27 cellular contexts compared by ENCODE assay signal in genomic region chr17:59765038-59765437, GRCh38. TPM values are rescaled to one million over a fixed set of nuclear protein-coding genes. Genes with fewer than 3 reads are reported as not detected.
DNase-seq lines count a peak whose midpoint lies in the region; ATAC-seq, FAIRE-seq and TF ChIP-seq lines count a peak whose summit lies in the region.
"Had no signal": no experiment of that assay in that cellular context is flagged by ENCODE, and none has a peak within 500 bp of the region (broad histone marks: within the 10 kb centered on the region; RNA-seq: fewer than 3 reads in every experiment).

No MANE protein-coding gene starts in this region.

- CTCF ChIA-PET in SK-N-SH (lab: Yijun Ruan, JAX): interaction anchor here (0.6 to 2.1 kb wide), 5 partner anchors 9 to 94 kb away, joined by 3 to 18 read pairs (median 5); no protein-coding TSS in a partner anchor
- CTCF ChIA-PET in A549 (lab: Yijun Ruan, JAX): interaction anchor here (0.6 to 2.7 kb wide), 8 partner anchors 10 to 176 kb away, joined by 3 to 10 read pairs (median 6); no protein-coding TSS in a partner anchor

- H3K9me3 ChIP-seq in SK-N-SH: no peaks in the 10 kb centered on the region
- peaks cover 13% of the 10 kb centered on the region for H3K9me3 ChIP-seq in A549
- no peaks in the 10 kb centered on the region for H3K9me3 ChIP-seq in keratinocyte (ENCODE audit: control insufficient read depth, low read depth, low read length)
- H3K9me3 ChIP-seq: breast epithelium, SJCRH30, stomach, tibial nerve had no signal

- H3K9me2 ChIP-seq in SK-N-SH: no peaks in the 10 kb centered on the region

- DNase-seq in SK-N-SH (no peak), A549 (ENCODE audit: low read depth in 1 of 2, low spot score in 1 of 2) (no peak), keratinocyte (ENCODE audit: low read depth, low spot score) (no peak), cerebellar nuclear complex (lab: John Stamatoyannopoulos, UW) (no peak), OCI-M2 (lab: John Stamatoyannopoulos, UW; ENCODE audit: unreplicated experiment) (no peak)
- no peak for DNase-seq in activated T-helper 2 cell treated with anti-CD3 and anti-CD28 coated beads, Interferon-gamma antibody, Interleukin-2, Interleukin-4, amounts not matched to agents 10 μg/mL and 5 μg/mL and 100 μg/mL, durations not matched to agents 14 hours and 24 hours and 36 hours (ENCODE audit: low spot score)
- DNase-seq: activated T-cell treated with anti-CD3 and anti-CD28 coated beads, Interleukin-2, amount 50 U/mL, for 1 hour; glutamatergic neuron; kidney glomerular epithelial cell; NCI-H1092 treated with DMSO at 0.1 percent for 48 hours; NCI-H1930; NCI-H226; NCI-H774; OCI-M1; SJCRH30; stimulated activated CD4-positive, alpha-beta T cell treated with anti-CD3 and anti-CD28 coated beads, Interleukin-2, amount 100 ng/mL, for 48 hours; stomach; T-helper 17 cell had no signal

- peak overlapping the region; percentile 85 to 100; a peak in 3 of 4 replicates for H3K27ac ChIP-seq in SK-N-SH (ENCODE audit: low read depth in 2 of 2, low read length in 1 of 2)
- peak overlapping the region; percentile 94 to 95 for H3K27ac ChIP-seq in A549
- H3K27ac ChIP-seq in keratinocyte (ENCODE audit: control insufficient read depth, insufficient read depth, low read length): peak overlapping the region; percentile 61
- H3K27ac ChIP-seq: 22Rv1, breast epithelium, coronary artery, tibial nerve, VCaP had no signal

- dilution Hi-C loops in keratinocyte (cut with MboI; ENCODE audit: extremely low pct_ligation_motif_present, low sequenced_read_pairs): no loop called here

- TF ChIP-seq EP300 in SK-N-SH (IDR thresholded peaks at IDR 0.05; ENCODE audit: borderline replicate concordance in 1 of 2, low read depth in 1 of 2, low read length in 1 of 2) (no peak), A549 (IDR thresholded peaks at IDR 0.05) (no peak)

- TF ChIP-seq POLR2A in A549 (IDR thresholded peaks at IDR 0.05; ENCODE audit: low read length): no peak

- no peaks in the 10 kb centered on the region for H3K9me1 ChIP-seq in keratinocyte (ENCODE audit: control insufficient read depth, extremely low read depth, insufficient read depth, low read length)

- no peak for ATAC-seq in SK-N-SH treated with all-trans-retinoic acid at 6 μM for 48 hours
- ATAC-seq in A549: no peak
- no peak for ATAC-seq in GM21515 (IDR thresholded peaks at IDR 0.05; ENCODE audit: unreplicated experiment)
- ATAC-seq: T-helper 17 cell had no signal

- H3K4me1 Mint-ChIP-seq in activated T-helper 2 cell treated with anti-CD3 and anti-CD28 coated beads, Interferon-gamma antibody, Interleukin-2, Interleukin-4, amounts not matched to agents 10 μg/mL and 5 μg/mL and 100 μg/mL, durations not matched to agents 14 hours and 24 hours and 36 hours (ENCODE audit: low read depth): peaks cover 43% of the 10 kb centered on the region

- H3K36me3 ChIP-seq in SK-N-SH (replicated peaks in 1 of 2; ENCODE audit: control insufficient read depth in 1 of 2, insufficient read depth in 2 of 2, low read length in 1 of 2) (peaks cover 5 to 38% of the 10 kb centered on the region in 2 experiments), keratinocyte (ENCODE audit: control insufficient read depth in 2 of 2, extremely low read depth in 1 of 2, insufficient read depth in 2 of 2, low read length in 2 of 2) (peaks cover 2 to 9% of the 10 kb centered on the region in 2 experiments)
- H3K36me3 ChIP-seq: breast epithelium had no signal

- H2AFZ ChIP-seq in SK-N-SH (ENCODE audit: low read depth) (no peak overlapping the region), keratinocyte (ENCODE audit: control insufficient read depth, low read length) (no peak overlapping the region)

- intact Hi-C loops in activated T-helper 2 cell treated with anti-CD3 and anti-CD28 coated beads, Interferon-gamma antibody, Interleukin-2, Interleukin-4, amounts not matched to agents 10 μg/mL and 5 μg/mL and 100 μg/mL, durations not matched to agents 14 hours and 24 hours and 36 hours (cut with micrococcal nuclease): no loop called here

- H3K4me2 ChIP-seq in SK-N-SH (no peak overlapping the region), A549 (no peak overlapping the region), keratinocyte (ENCODE audit: control insufficient read depth, extremely low read depth, insufficient read depth, low read depth, low read length) (no peak overlapping the region)

- peaks cover 79% of the 10 kb centered on the region for H3F3A ChIP-seq in SK-N-SH (replicated peaks; ENCODE audit: insufficient read depth)

- TF ChIP-seq CTCF in SK-N-SH (IDR thresholded peaks at IDR 0.05) (no peak), A549 (IDR thresholded peaks at IDR 0.05) (no peak), keratinocyte (optimal IDR thresholded peaks at IDR 0.05 in 1 of 3, IDR thresholded peaks at IDR 0.05 in 1 of 3, conservative IDR thresholded peaks at IDR 0.05 in 1 of 3; ENCODE audit: extremely low read depth in 1 of 3, insufficient read depth in 2 of 3, low read length in 3 of 3) (no peak)

- no peaks in the 10 kb centered on the region for H3K27me3 Mint-ChIP-seq in activated T-helper 2 cell treated with anti-CD3 and anti-CD28 coated beads, Interferon-gamma antibody, Interleukin-2, Interleukin-4, amounts not matched to agents 10 μg/mL and 5 μg/mL and 100 μg/mL, durations not matched to agents 14 hours and 24 hours and 36 hours (ENCODE audit: low read depth)
- H3K27me3 Mint-ChIP-seq: T-helper 17 cell had no signal

- no peak overlapping the region for H3K9ac ChIP-seq in SK-N-SH
- no peak overlapping the region for H3K9ac ChIP-seq in keratinocyte (ENCODE audit: control insufficient read depth, extremely low read depth, insufficient read depth, low read length)

- H3K27ac Mint-ChIP-seq in activated T-helper 2 cell treated with anti-CD3 and anti-CD28 coated beads, Interferon-gamma antibody, Interleukin-2, Interleukin-4, amounts not matched to agents 10 μg/mL and 5 μg/mL and 100 μg/mL, durations not matched to agents 14 hours and 24 hours and 36 hours: peak overlapping the region; percentile 63

- H3K9me3 Mint-ChIP-seq in activated T-helper 2 cell treated with anti-CD3 and anti-CD28 coated beads, Interferon-gamma antibody, Interleukin-2, Interleukin-4, amounts not matched to agents 10 μg/mL and 5 μg/mL and 100 μg/mL, durations not matched to agents 14 hours and 24 hours and 36 hours: peaks cover 7% of the 10 kb centered on the region

- H4K20me1 ChIP-seq in SK-N-SH (ENCODE audit: insufficient read depth) (no peaks in the 10 kb centered on the region), keratinocyte (ENCODE audit: control insufficient read depth, extremely low read depth, insufficient read depth, low read length) (no peaks in the 10 kb centered on the region)

- H3K36me3 Mint-ChIP-seq in activated T-helper 2 cell treated with anti-CD3 and anti-CD28 coated beads, Interferon-gamma antibody, Interleukin-2, Interleukin-4, amounts not matched to agents 10 μg/mL and 5 μg/mL and 100 μg/mL, durations not matched to agents 14 hours and 24 hours and 36 hours (ENCODE audit: low read depth): peaks cover 61% of the 10 kb centered on the region

- no peak for FAIRE-seq in A549 (lab: Jason Lieb, UNC)
- no peak for FAIRE-seq in keratinocyte (lab: Jason Lieb, UNC)
- FAIRE-seq: GM12891 had no signal

- H3K79me2 ChIP-seq in SK-N-SH (ENCODE audit: insufficient read depth) (peaks cover 60% of the 10 kb centered on the region), keratinocyte (ENCODE audit: control insufficient read depth, insufficient read depth, low read length) (no peaks in the 10 kb centered on the region)

- H3K4me1 ChIP-seq in SK-N-SH (ENCODE audit: control insufficient read depth in 1 of 2, insufficient read depth in 2 of 2, low read depth in 1 of 2, low read length in 1 of 2) (peaks cover 0 to 39% of the 10 kb centered on the region in 2 experiments; a peak in 3 of 4 replicates), A549 (peaks cover 58% of the 10 kb centered on the region), keratinocyte (ENCODE audit: control insufficient read depth, extremely low read depth, insufficient read depth, low read length) (peaks cover 41% of the 10 kb centered on the region)
- H3K4me1 ChIP-seq: breast epithelium had no signal

- H3K27me3 ChIP-seq in SK-N-SH (ENCODE audit: insufficient read depth) (no peaks in the 10 kb centered on the region), keratinocyte (ENCODE audit: control insufficient read depth, extremely low read depth, insufficient read depth, low read length) (no peaks in the 10 kb centered on the region)
- H3K27me3 ChIP-seq: breast epithelium, SJCRH30, stomach, tibial nerve had no signal

- POLR2A ChIA-PET in SK-N-SH (lab: Yijun Ruan, JAX): no interaction called here
- POLR2A ChIA-PET in A549 (lab: Yijun Ruan, JAX): interaction anchor here (0.9 to 1.3 kb wide), 2 partner anchors 10 to 79 kb away, joined by 3 to 5 read pairs; no protein-coding TSS in a partner anchor

- no peak overlapping the region for H3K4me3 ChIP-seq in SK-N-SH (ENCODE audit: low read depth in 2 of 2, low read length in 1 of 2)
- H3K4me3 ChIP-seq in A549: no peak overlapping the region
- no peak overlapping the region for H3K4me3 ChIP-seq in keratinocyte (ENCODE audit: control insufficient read depth in 2 of 3, extremely low read depth in 1 of 3, insufficient read depth in 2 of 3, low read depth in 1 of 3, low read length in 3 of 3)
- H3K4me3 ChIP-seq: breast epithelium, coronary artery, lung, SJCRH30, stomach, tibial nerve had no signal

- TF ChIP-seq RAD21 in SK-N-SH (IDR thresholded peaks at IDR 0.05; ENCODE audit: low read length) (no peak), A549 (conservative IDR thresholded peaks at IDR 0.05 in 1 of 2, IDR thresholded peaks at IDR 0.05 in 1 of 2) (no peak)

- peak overlapping the region; percentile 51 for H3K4me3 Mint-ChIP-seq in activated T-helper 2 cell treated with anti-CD3 and anti-CD28 coated beads, Interferon-gamma antibody, Interleukin-2, Interleukin-4, amounts not matched to agents 10 μg/mL and 5 μg/mL and 100 μg/mL, durations not matched to agents 14 hours and 24 hours and 36 hours (ENCODE audit: low read depth)
- H3K4me3 Mint-ChIP-seq: T-helper 17 cell had no signal

RNA-seq across cellular contexts. Expression of gene VMP1, which starts 57.6 kb away (rescaled TPM):
- polyA plus RNA-seq in SK-N-SH (2012; rRNA removed) (169 and 338 TPM in 2 replicates), A549 (2011; rRNA removed) (638 and 726 TPM in 2 replicates), A549 (2017; fragmentation: RNase III; extraction: RNeasy Plus Mini Kit Qiagen cat#74134 plus additional on column Dnase treatment) (354 to 422 TPM (median 395 TPM) in 3 replicates), keratinocyte (90.6 to 326 TPM (median 303 TPM) in 3 replicates)
- polyA plus RNA-seq in SK-N-SH (2012; cell fraction: cytosol; rRNA removed): 92.0 and 104 TPM in 2 replicates
- 660 and 1,365 TPM in 2 replicates for polyA plus RNA-seq in SK-N-SH (2012; cell fraction: nucleus; rRNA removed)
- 95.8 and 122 TPM in 2 replicates for polyA plus RNA-seq in A549 (2012; cell fraction: cytosol; rRNA removed)
- polyA plus RNA-seq in A549 (2012; cell fraction: nucleus; rRNA removed): 106 and 218 TPM in 2 replicates
- polyA minus RNA-seq in A549 (2011; rRNA and poly(A)+ RNA removed): 969 and 1,130 TPM in 2 replicates
- total RNA-seq in activated T-helper 2 cell treated with anti-CD3 and anti-CD28 coated beads, Interferon-gamma antibody, Interleukin-2, Interleukin-4, amounts not matched to agents 10 μg/mL and 5 μg/mL and 100 μg/mL, durations not matched to agents 14 hours and 24 hours and 36 hours: 479 and 499 TPM in 2 replicates
- 196 TPM for polyA plus RNA-seq in keratinocyte (2011; ENCODE audit: low read depth)
- polyA plus RNA-seq in keratinocyte (2011; cell fraction: cytosol; rRNA removed): 29.5 and 61.2 TPM in 2 replicates
- polyA plus RNA-seq in keratinocyte (2011; cell fraction: nucleus; rRNA removed): 630 and 768 TPM in 2 replicates
- polyA plus RNA-seq in keratinocyte (2012; ENCODE audit: low replicate concordance): 78.0 and 222 TPM in 2 replicates
- polyA minus RNA-seq in keratinocyte: 132 to 414 TPM (median 326 TPM) in 3 replicates
- polyA minus RNA-seq in keratinocyte (2011; cell fraction: cytosol; rRNA and poly(A)+ RNA removed): 47.0 TPM
- polyA minus RNA-seq in keratinocyte (2011; cell fraction: nucleus; rRNA and poly(A)+ RNA removed): 294 and 592 TPM in 2 replicates

RNA-seq across cellular contexts. Expression of gene PTRH2, which starts 57.8 kb away (rescaled TPM):
- polyA plus RNA-seq in SK-N-SH (2012; rRNA removed) (101 and 140 TPM in 2 replicates), A549 (2011; rRNA removed) (169 and 171 TPM in 2 replicates), A549 (2017; fragmentation: RNase III; extraction: RNeasy Plus Mini Kit Qiagen cat#74134 plus additional on column Dnase treatment) (109 to 114 TPM (median 111 TPM) in 3 replicates), keratinocyte (94.1 to 107 TPM (median 97.0 TPM) in 3 replicates)
- polyA plus RNA-seq in SK-N-SH (2012; cell fraction: cytosol; rRNA removed): 135 and 161 TPM in 2 replicates
- polyA plus RNA-seq in SK-N-SH (2012; cell fraction: nucleus; rRNA removed): 53.0 and 94.5 TPM in 2 replicates
- 94.6 and 108 TPM in 2 replicates for polyA plus RNA-seq in A549 (2012; cell fraction: cytosol; rRNA removed)
- polyA plus RNA-seq in A549 (2012; cell fraction: nucleus; rRNA removed): 35.6 and 63.6 TPM in 2 replicates
- 53.6 and 71.5 TPM in 2 replicates for polyA minus RNA-seq in A549 (2011; rRNA and poly(A)+ RNA removed)
- total RNA-seq in activated T-helper 2 cell treated with anti-CD3 and anti-CD28 coated beads, Interferon-gamma antibody, Interleukin-2, Interleukin-4, amounts not matched to agents 10 μg/mL and 5 μg/mL and 100 μg/mL, durations not matched to agents 14 hours and 24 hours and 36 hours: 48.3 and 50.3 TPM in 2 replicates
- polyA plus RNA-seq in keratinocyte (2011; ENCODE audit: low read depth): 53.6 TPM
- 65.1 and 99.3 TPM in 2 replicates for polyA plus RNA-seq in keratinocyte (2011; cell fraction: cytosol; rRNA removed)
- 131 and 173 TPM in 2 replicates for polyA plus RNA-seq in keratinocyte (2011; cell fraction: nucleus; rRNA removed)
- polyA plus RNA-seq in keratinocyte (2012; ENCODE audit: low replicate concordance): 54.0 and 79.9 TPM in 2 replicates
- polyA minus RNA-seq in keratinocyte: 21.1 to 29.3 TPM (median 27.5 TPM) in 3 replicates
- 21.5 TPM for polyA minus RNA-seq in keratinocyte (2011; cell fraction: cytosol; rRNA and poly(A)+ RNA removed)
- 27.4 and 46.9 TPM in 2 replicates for polyA minus RNA-seq in keratinocyte (2011; cell fraction: nucleus; rRNA and poly(A)+ RNA removed)
